10 cellular contexts compared by ENCODE assay signal in the genomic region with DNA sequence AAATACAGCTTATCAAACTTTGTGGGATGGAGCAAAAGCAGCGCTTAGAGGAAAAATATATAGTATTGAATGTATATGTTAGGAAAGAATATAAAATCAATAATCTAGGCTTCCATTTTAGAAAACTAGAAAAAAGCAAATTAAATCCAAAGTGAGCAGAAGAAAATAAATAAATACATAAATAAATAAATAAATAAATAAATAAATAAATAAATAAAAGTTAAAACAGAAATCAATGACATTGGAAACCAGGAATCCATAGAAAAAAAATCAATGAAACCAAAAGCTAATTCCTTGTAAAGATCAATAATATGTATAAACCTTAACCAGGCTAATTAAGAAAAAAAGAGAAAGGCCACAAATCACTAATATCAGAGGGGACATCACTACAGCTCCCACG.
"Had no signal": no experiment of that assay in that cellular context is flagged by ENCODE, and none has a peak within 500 bp of the region (broad histone marks: within the 10 kb centered on the region; RNA-seq: fewer than 3 reads in every experiment).

No MANE protein-coding gene starts in this region.

- H3K27ac ChIP-seq: HL-60, KMS-11 had no signal

- H3K4me3 ChIP-seq: GM23338 had no signal

- ATAC-seq: GM23338, HepG2 had no signal

- FAIRE-seq: H1, H54, HepG2 had no signal

- DNase-seq: H9, HCEC 1CT, HFFc6, KBM-7 had no signal
